22 cellular contexts compared by ENCODE assay signal in the genomic region with DNA sequence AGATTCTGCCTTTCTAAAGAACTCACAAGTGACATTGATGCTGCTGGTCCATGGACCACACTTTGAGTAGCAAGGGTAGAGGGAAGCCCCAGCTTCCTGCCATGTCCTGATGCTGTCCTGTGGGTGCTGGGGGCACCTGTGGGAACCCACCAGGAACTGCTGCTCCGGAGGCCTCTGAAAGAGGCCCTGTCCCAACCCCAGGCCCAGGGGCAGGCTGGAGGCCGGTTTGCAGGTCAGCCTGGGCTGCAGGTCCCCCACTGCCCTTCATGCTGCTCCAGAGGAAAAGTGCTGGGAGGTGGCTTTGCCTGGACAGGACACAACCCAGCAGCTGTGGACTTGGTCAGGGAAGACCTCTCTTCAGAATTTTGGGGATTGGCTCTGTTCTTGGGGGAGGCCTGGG. TPM values are rescaled to one million over a fixed set of nuclear protein-coding genes. Genes with fewer than 3 reads are reported as not detected.
A peak's percentile ranks its signal among the peaks of the same experiment; 100 is the strongest.
DNase-seq lines count a peak whose midpoint lies in the region; ATAC-seq, FAIRE-seq and TF ChIP-seq lines count a peak whose summit lies in the region.
"Had no signal": no experiment of that assay in that cellular context is flagged by ENCODE, and none has a peak within 500 bp of the region (broad histone marks: within the 10 kb centered on the region; RNA-seq: fewer than 3 reads in every experiment).

No MANE protein-coding gene starts in this region.

- ATAC-seq in PC-3 (no peak), omental fat pad (ENCODE audit: low FRiP score) (peak; percentile 35)
- ATAC-seq: GM12878 had no signal

- H3K9me3 ChIP-seq in BLaER1, result peaks cover 10% of the 10 kb centered on the region; the same call in 1 of the 2 replicates
- H3K9me3 ChIP-seq in PC-3 (ENCODE audit: low read length), result no peaks in the 10 kb centered on the region
- H3K9me3 ChIP-seq in astrocyte (ENCODE audit: insufficient read depth, low read depth, low read length), result no peaks in the 10 kb centered on the region
- H3K9me3 ChIP-seq: BE2C, HAP-1 had no signal

- no peak overlapping the region for H3K4me3 Mint-ChIP-seq in astrocyte (ENCODE audit: unreplicated experiment)
- H3K4me3 Mint-ChIP-seq: CD4-positive, alpha-beta memory T cell had no signal

- no peaks in the 10 kb centered on the region for H3K27me3 ChIP-seq in BLaER1
- H3K27me3 ChIP-seq in PC-3 (ENCODE audit: low read length), result peaks cover 23% of the 10 kb centered on the region; the same call in 1 of the 2 replicates
- H3K27me3 ChIP-seq in astrocyte (ENCODE audit: insufficient read depth, low read length), result no peaks in the 10 kb centered on the region
- H3K27me3 ChIP-seq: BE2C had no signal

- intact Hi-C loops in PC-3 (cut with micrococcal nuclease), result no loop called here

- no peaks in the 10 kb centered on the region for H3K4me1 Mint-ChIP-seq in astrocyte (ENCODE audit: low read depth, unreplicated experiment)
- H3K4me1 Mint-ChIP-seq: CD4-positive, alpha-beta memory T cell had no signal

- no peaks in the 10 kb centered on the region for H4K20me1 ChIP-seq in BLaER1
- no peaks in the 10 kb centered on the region for H4K20me1 ChIP-seq in PC-3 (ENCODE audit: low read length)
- no peaks in the 10 kb centered on the region for H4K20me1 ChIP-seq in astrocyte (ENCODE audit: insufficient read depth, low read length)

- CTCF ChIA-PET in PC-3 (lab: Charles Lee), result no interaction called here

- H3K36me3 ChIP-seq in BLaER1 (no peaks in the 10 kb centered on the region), PC-3 (ENCODE audit: low read depth, low read length) (no peaks in the 10 kb centered on the region), astrocyte (ENCODE audit: insufficient read depth, low read length) (no peaks in the 10 kb centered on the region)
- H3K36me3 ChIP-seq: BE2C, HAP-1 had no signal

- TF ChIP-seq CTCF in PC-3 (conservative IDR thresholded peaks at IDR 0.05; ENCODE audit: low read depth, low read length) (no peak), astrocyte (IDR thresholded peaks at IDR 0.05; ENCODE audit: insufficient read depth, low read depth, low read length) (no peak), omental fat pad (IDR thresholded peaks at IDR 0.05) (no peak)

- H3K36me3 Mint-ChIP-seq in astrocyte (ENCODE audit: low read depth, unreplicated experiment), result no peaks in the 10 kb centered on the region
- H3K36me3 Mint-ChIP-seq: CD4-positive, alpha-beta memory T cell had no signal

- POLR2A ChIA-PET in PC-3 (lab: Charles Lee; ENCODE audit: unreplicated experiment), result no interaction called here

- H3K4me2 ChIP-seq in BLaER1, result peak overlapping the region; percentile 41
- 0 out of 2 replicates have a peak overlapping the region, but pooled peaks have one; percentile 8 for H3K4me2 ChIP-seq in PC-3 (ENCODE audit: low read length)
- peak overlapping the region; percentile 32 for H3K4me2 ChIP-seq in astrocyte (ENCODE audit: low read length)

- no peak for TF ChIP-seq POLR2A in erythroblast (IDR thresholded peaks at IDR 0.05; ENCODE audit: low read length)

- peaks cover 12% of the 10 kb centered on the region for H3K9me3 Mint-ChIP-seq in astrocyte (ENCODE audit: unreplicated experiment)
- H3K9me3 Mint-ChIP-seq: CD4-positive, alpha-beta memory T cell had no signal

- no TSS peak for BruUV-seq in PC-3 (replicated peaks; lab: Mats Ljungman, UMichigan)

- no peak overlapping the region for H3K9ac ChIP-seq in BLaER1
- H3K9ac ChIP-seq in PC-3 (ENCODE audit: low read length), result no peak overlapping the region
- H3K9ac ChIP-seq in astrocyte (ENCODE audit: low read length), result no peak overlapping the region
- H3K9ac ChIP-seq: GM23248 had no signal

- H2AFZ ChIP-seq in PC-3 (ENCODE audit: low read length), result no peak overlapping the region
- H2AFZ ChIP-seq in astrocyte (ENCODE audit: low read depth, low read length), result no peak overlapping the region
- H2AFZ ChIP-seq: GM23248 had no signal

- H3K27ac ChIP-seq in BLaER1 (no peak overlapping the region), PC-3 (ENCODE audit: low read length) (no peak overlapping the region), astrocyte (ENCODE audit: low read depth, low read length) (no peak overlapping the region)
- H3K27ac ChIP-seq: C4-2B, GM23248, HL-60 had no signal

- no peak for FAIRE-seq in astrocyte (lab: Jason Lieb, UNC)
- FAIRE-seq: GM12878 had no signal

- H3K4me1 ChIP-seq in BLaER1 (peaks cover 68% of the 10 kb centered on the region), PC-3 (ENCODE audit: insufficient read depth, low read length) (peaks cover 11% of the 10 kb centered on the region), astrocyte (ENCODE audit: insufficient read depth, low read length) (peaks cover 9% of the 10 kb centered on the region)
- H3K4me1 ChIP-seq: BE2C, HAP-1 had no signal

- no peak overlapping the region for H3K27ac Mint-ChIP-seq in astrocyte (ENCODE audit: unreplicated experiment)
- H3K27ac Mint-ChIP-seq: CD4-positive, alpha-beta memory T cell had no signal

- peaks cover 34% of the 10 kb centered on the region for H3K27me3 Mint-ChIP-seq in astrocyte (ENCODE audit: low read depth, unreplicated experiment)

- H3K79me2 ChIP-seq in PC-3 (ENCODE audit: low read length) (no peaks in the 10 kb centered on the region), astrocyte (ENCODE audit: insufficient read depth, low read length) (no peaks in the 10 kb centered on the region)

- H3K9me2 ChIP-seq in PC-3 (replicated peaks; ENCODE audit: low read length), result no peaks in the 10 kb centered on the region

- DNase-seq in PC-3 (no peak), astrocyte (ENCODE audit: low read depth) (no peak), omental fat pad (ENCODE audit: low spot score) (no peak), erythroblast (lab: John Stamatoyannopoulos, UW) (no peak), NCI-H524 (lab: John Stamatoyannopoulos, UW) (no peak), COR-L47 (lab: John Stamatoyannopoulos, UW) (no peak), NCI-H2196 treated with DMSO at 0.1 percent for 48 hours (lab: John Stamatoyannopoulos, UW; ENCODE audit: unreplicated experiment) (no peak)
- DNase-seq: BE2C; CD4-positive, alpha-beta memory T cell; DMS 273 treated with DMSO at 0.1 percent for 48 hours; DMS53; DND-41 had no signal

- H3F3A ChIP-seq in PC-3 (ENCODE audit: low read length, unreplicated experiment), result no peaks in the 10 kb centered on the region

- H3K4me3 ChIP-seq in BLaER1 (no peak overlapping the region), PC-3 (ENCODE audit: low read length) (no peak overlapping the region), astrocyte (ENCODE audit: insufficient read depth, low read depth, low read length) (no peak overlapping the region)
- H3K4me3 ChIP-seq: GM12878, GM23248, HAP-1 had no signal

RNA-seq across cellular contexts. Expression of gene SLC22A11, which starts 9.6 kb away (rescaled TPM):
- total RNA-seq in PC-3 (2014; rRNA removed) (not detected in 2 replicates), astrocyte (not detected in 2 replicates), omental fat pad (not detected)
- total RNA-seq: CD4-positive, alpha-beta memory T cell; GM12878; GM23248; H4; HT1080 had no signal

RNA-seq across cellular contexts. Expression of gene SLC22A12, which starts 44.8 kb away (rescaled TPM):
- not detected in 2 replicates for total RNA-seq in PC-3 (2014; rRNA removed)
- not detected in 2 replicates for total RNA-seq in astrocyte
- total RNA-seq in omental fat pad, result under 1 TPM in 1 of 4 donors, not detected in 3; 0.56 TPM
- total RNA-seq: A172; CD4-positive, alpha-beta memory T cell; G401; GM12878; GM23248; H4; HT1080 had no signal
